ENCODE assay signal across 17 cellular contexts in genomic region chr11:120539681-120540369, GRCh38. TPM values are rescaled to one million over a fixed set of nuclear protein-coding genes. Genes with fewer than 3 reads are reported as not detected.
DNase-seq lines count a peak whose midpoint lies in the region; ATAC-seq, FAIRE-seq and TF ChIP-seq lines count a peak whose summit lies in the region.
"Had no signal": no experiment of that assay in that cellular context is flagged by ENCODE, and none has a peak within 500 bp of the region (broad histone marks: within the 10 kb centered on the region; RNA-seq: fewer than 3 reads in every experiment).

No MANE protein-coding gene starts in this region.

- H3K27me3 Mint-ChIP-seq in MCF 10A (ENCODE audit: insufficient read depth, unreplicated experiment) (peaks cover 3% of the 10 kb centered on the region), brain (peaks cover 9% of the 10 kb centered on the region)

- ATAC-seq in HG02970 (IDR thresholded peaks at IDR 0.05; ENCODE audit: low FRiP score, unreplicated experiment) = no peak
- ATAC-seq: activated T-cell treated with anti-CD3 and anti-CD28 coated beads, Interleukin-2, amount 50 U/mL, for 4 hours; sciatic nerve had no signal

- intact Hi-C loops in MCF 10A (cut with micrococcal nuclease) (no loop called here), breast epithelium (cut with DNase I; ENCODE audit: low total_unique reads) (no loop called here)

- H3K27me3 ChIP-seq in breast epithelium = no peaks in the 10 kb centered on the region
- H3K27me3 ChIP-seq: testis had no signal

- H3K36me3 Mint-ChIP-seq in MCF 10A (ENCODE audit: insufficient read depth, unreplicated experiment) = no peaks in the 10 kb centered on the region
- no peaks in the 10 kb centered on the region for H3K36me3 Mint-ChIP-seq in brain
- H3K36me3 Mint-ChIP-seq: WTC11 had no signal

- peaks cover 0 to 5% of the 10 kb centered on the region in 2 donors for H3K9me3 ChIP-seq in breast epithelium
- H3K9me3 ChIP-seq: testis had no signal

- POLR2A ChIA-PET in MCF 10A (lab: Yijun Ruan, JAX) = interaction anchor here (0.7 kb wide), 1 partner anchor 413 kb away, joined by 3 read pairs; no protein-coding TSS in a partner anchor

- DNase-seq in MCF 10A (ENCODE audit: unreplicated experiment) = peak; percentile 53
- DNase-seq in breast epithelium (ENCODE audit: low spot score in 2 of 2) = no peak
- peak; percentile 71 for DNase-seq in NCI-H2107 treated with DMSO at 0.1 percent for 48 hours (lab: John Stamatoyannopoulos, UW; ENCODE audit: unreplicated experiment)
- peak; percentile 72 for DNase-seq in urothelium cell line (ENCODE audit: low spot score)
- DNase-seq in CD1c-positive myeloid dendritic cell (ENCODE audit: extremely low spot score) = no peak
- no peak for DNase-seq in HT-29 (ENCODE audit: low spot score)
- DNase-seq: activated T-cell treated with anti-CD3 and anti-CD28 coated beads, Interleukin-2, amount 50 U/mL, for 4 hours; anterior cingulate cortex; NCI-H146; SIG-M5; testis had no signal

- H3K4me3 Mint-ChIP-seq in MCF 10A (ENCODE audit: unreplicated experiment) = no peak overlapping the region
- no peak overlapping the region for H3K4me3 Mint-ChIP-seq in brain
- H3K4me3 Mint-ChIP-seq: activated T-cell treated with anti-CD3 and anti-CD28 coated beads, Interleukin-2, amount 50 U/mL, for 4 hours; WTC11 had no signal

- FAIRE-seq in urothelium cell line (lab: Jason Lieb, UNC) = no peak
- FAIRE-seq: G401.6, HTR-8/SVneo had no signal

- CTCF ChIA-PET in MCF 10A (lab: Yijun Ruan, JAX) = interaction anchor here (0.7 to 1.2 kb wide), 2 partner anchors 253 to 655 kb away, joined by 3 read pairs; no protein-coding TSS in a partner anchor

- BruUV-seq in MCF 10A (replicated peaks; lab: Mats Ljungman, UMichigan) = no TSS peak

- peaks cover 8% of the 10 kb centered on the region for H3K9me3 Mint-ChIP-seq in MCF 10A (ENCODE audit: unreplicated experiment)
- peaks cover 0 to 10% (median 8%) of the 10 kb centered on the region in 5 experiments for H3K9me3 Mint-ChIP-seq in brain
- H3K9me3 Mint-ChIP-seq: activated T-cell treated with anti-CD3 and anti-CD28 coated beads, Interleukin-2, amount 50 U/mL, for 4 hours had no signal

- H3K4me1 ChIP-seq in breast epithelium = no peaks in the 10 kb centered on the region
- H3K4me1 ChIP-seq: testis had no signal

- TF ChIP-seq POLR2A in breast epithelium (IDR thresholded peaks at IDR 0.05) = no peak

- H3K4me3 ChIP-seq in breast epithelium = no peak overlapping the region
- H3K4me3 ChIP-seq: testis had no signal

- H3K27ac Mint-ChIP-seq in MCF 10A (ENCODE audit: low read depth, unreplicated experiment) (no peak overlapping the region), brain (peak overlapping the region in 4 of 5 experiments; percentile 25 to 70 (median 34))
- H3K27ac Mint-ChIP-seq: WTC11 had no signal

- no peaks in the 10 kb centered on the region for H3K4me1 Mint-ChIP-seq in MCF 10A (ENCODE audit: insufficient read depth, unreplicated experiment)
- peaks cover 44% of the 10 kb centered on the region for H3K4me1 Mint-ChIP-seq in brain

- H3K36me3 ChIP-seq in breast epithelium = no peaks in the 10 kb centered on the region

- H3K27ac ChIP-seq in breast epithelium = no peak overlapping the region
- H3K27ac ChIP-seq: testis had no signal

- no peak for TF ChIP-seq CTCF in MCF 10A (IDR thresholded peaks at IDR 0.05; ENCODE audit: unreplicated experiment)
- no peak for TF ChIP-seq CTCF in breast epithelium (IDR thresholded peaks at IDR 0.05)
- TF ChIP-seq CTCF in brain (conservative IDR thresholded peaks at IDR 0.05) = no peak

RNA-seq across cellular contexts. Expression of gene GRIK4, which starts 28.3 kb away (rescaled TPM):
- total RNA-seq in MCF 10A (2022) (not detected in 2 replicates), breast epithelium (under 1 TPM in 2 of 3 donors, not detected in 1; 0.29 to 0.66 TPM)
- 2.4 TPM for polyA plus RNA-seq in brain (ENCODE audit: insufficient read depth, low read depth, low replicate concordance)
- not detected in 2 replicates for total RNA-seq in HT-29 (2014; rRNA removed; shearing (Covaris generic))

Comparison
In these comparisons a context has a peak if more than half of its experiments do, and no peak if none do; other contexts are left out.
1. DNase-seq: peak in MCF 10A (single experiment), NCI-H2107 treated with DMSO at 0.1 percent for 48 hours (single experiment) and urothelium cell line (single experiment); none in breast epithelium (0 of 2), CD1c-positive myeloid dendritic cell (single experiment) and HT-29 (single experiment).